15 cellular contexts compared by ENCODE assay signal in the genomic region with DNA sequence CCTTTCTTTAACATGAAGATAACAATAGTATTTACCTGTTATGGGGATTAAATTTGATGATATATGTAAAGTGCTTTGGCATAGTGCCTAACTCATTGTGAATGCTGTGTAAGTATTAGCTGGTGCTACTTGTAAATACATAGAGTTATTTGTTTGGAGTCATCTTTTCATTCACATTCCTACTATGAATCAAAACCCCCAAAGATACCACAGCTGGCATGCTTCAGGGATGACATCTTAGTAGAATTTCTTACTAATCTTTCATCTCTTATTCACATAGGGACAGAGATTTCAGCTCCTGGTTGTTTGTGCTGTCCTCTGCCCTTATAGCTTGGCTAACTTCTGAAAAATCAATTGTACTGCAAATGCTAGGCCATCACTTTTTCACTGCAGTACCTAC.
"Had no signal": no experiment of that assay in that cellular context is flagged by ENCODE, and none has a peak within 500 bp of the region (broad histone marks: within the 10 kb centered on the region; RNA-seq: fewer than 3 reads in every experiment).

No MANE protein-coding gene starts in this region.

- H3K9me3 Mint-ChIP-seq: stimulated activated memory B cell treated with anti-CD40 and anti-IgM and Interleukin-4, amounts not matched to agents 10 μg/mL and 1 μg/mL and 100 μg/mL, for 72 hours had no signal

- H3K4me1 Mint-ChIP-seq: stimulated activated memory B cell treated with anti-CD40 and anti-IgM and Interleukin-4, amounts not matched to agents 10 μg/mL and 1 μg/mL and 100 μg/mL, for 72 hours had no signal

- H3K27me3 ChIP-seq: right atrium auricular region, spleen, tibial artery had no signal

- ATAC-seq: stimulated activated memory B cell treated with anti-CD40 and anti-IgM and Interleukin-4, amounts not matched to agents 10 μg/mL and 1 μg/mL and 100 μg/mL, for 72 hours had no signal

- H3K4me3 Mint-ChIP-seq: activated naive CD8-positive, alpha-beta T cell; neural crest cell; stimulated activated memory B cell treated with anti-CD40 and anti-IgM and Interleukin-4, amounts not matched to agents 10 μg/mL and 1 μg/mL and 100 μg/mL, for 72 hours had no signal

- H3K36me3 ChIP-seq: right atrium auricular region, spleen, tibial artery had no signal

- DNase-seq: activated CD4-positive, alpha-beta T cell treated with anti-CD3 and anti-CD28 coated beads, Interleukin-2, amount 50 U/mL, for 4 hours; activated gamma-delta T cell; activated T-cell treated with anti-CD3 and anti-CD28 coated beads, Interleukin-2, amount 50 U/mL, for 1 hour; anterior cingulate cortex; central memory CD4-positive, alpha-beta T cell; cortex of kidney; effector CD8-positive, alpha-beta T cell; SHP77; spleen; stimulated activated CD4-positive, alpha-beta T cell treated with anti-CD3 and anti-CD28 coated beads, Interleukin-1b, Interleukin-23, amount 100 ng/mL, for 48 hours; tibial artery had no signal

- H3K4me3 ChIP-seq: right atrium auricular region, spleen, tibial artery had no signal

- H3K27ac Mint-ChIP-seq: activated naive CD8-positive, alpha-beta T cell; stimulated activated memory B cell treated with anti-CD40 and anti-IgM and Interleukin-4, amounts not matched to agents 10 μg/mL and 1 μg/mL and 100 μg/mL, for 72 hours had no signal

- H3K36me3 Mint-ChIP-seq: activated naive CD8-positive, alpha-beta T cell; stimulated activated memory B cell treated with anti-CD40 and anti-IgM and Interleukin-4, amounts not matched to agents 10 μg/mL and 1 μg/mL and 100 μg/mL, for 72 hours had no signal

- H3K27ac ChIP-seq: right atrium auricular region, spleen, tibial artery had no signal
